Comparison of ENCODE assay signal across 26 cellular contexts in genomic region chr2:710867-711266, GRCh38.
"Had no signal": no experiment of that assay in that cellular context is flagged by ENCODE, and none has a peak within 500 bp of the region (broad histone marks: within the 10 kb centered on the region; RNA-seq: fewer than 3 reads in every experiment).

No MANE protein-coding gene starts in this region.

- H3K27me3 ChIP-seq: colonic mucosa, esophagus squamous epithelium had no signal

- DNase-seq: colonic mucosa; cortex of kidney; effector CD8-positive, alpha-beta T cell; effector memory CD8-positive, alpha-beta T cell; endodermal cell; erythroblast; esophagus squamous epithelium; foreskin fibroblast; foreskin melanocyte; gastrocnemius medialis; glutamatergic neuron; head of caudate nucleus; heart right ventricle; hippocampal formation; left cardiac atrium; left lung; left ventricle myocardium superior; lower lobe of right lung; mesenchymal stem cell; mucosa of descending colon; naive B cell had no signal

- H3K9me3 ChIP-seq: colonic mucosa, esophagus squamous epithelium, gastrocnemius medialis, heart right ventricle, left lung, lower lobe of right lung, mucosa of descending colon had no signal

- ATAC-seq: effector memory CD8-positive, alpha-beta T cell; esophagus mucosa; gastrocnemius medialis; heart right ventricle; left cardiac atrium; left lung; left ventricle myocardium superior; lower lobe of right lung; mucosa of descending colon had no signal

- H3K4me3 ChIP-seq: colonic mucosa, esophagus squamous epithelium, gastrocnemius medialis, heart right ventricle, left lung, lower lobe of right lung, mucosa of descending colon had no signal

- H3K27ac ChIP-seq: colonic mucosa, epithelial cell of prostate, esophagus squamous epithelium, gastrocnemius medialis, heart right ventricle, left lung, lower lobe of right lung had no signal

- H3K36me3 ChIP-seq: colonic mucosa, esophagus squamous epithelium, gastrocnemius medialis, heart right ventricle, left lung, lower lobe of right lung had no signal

- H3K4me1 ChIP-seq: colonic mucosa, gastrocnemius medialis, heart right ventricle, left lung, lower lobe of right lung had no signal

- FAIRE-seq: endometrium, islet of Langerhans, keratinocyte had no signal
